Comparison of ENCODE assay signal across 8 cellular contexts in genomic region chr3:98596902-98597500, GRCh38. TPM values are rescaled to one million over a fixed set of nuclear protein-coding genes. Genes with fewer than 3 reads are reported as not detected.
A peak's percentile ranks its signal among the peaks of the same experiment; 100 is the strongest.
DNase-seq lines count a peak whose midpoint lies in the region; ATAC-seq and TF ChIP-seq lines count a peak whose summit lies in the region.

No MANE protein-coding gene starts in this region.

- no peaks in the 10 kb centered on the region for H3K36me3 ChIP-seq in PC-9 (ENCODE audit: low read depth)
- no peaks in the 10 kb centered on the region for H3K36me3 ChIP-seq in testis (ENCODE audit: low read depth, missing control alignments)

- H4K20me1 ChIP-seq in PC-9 (ENCODE audit: insufficient read depth), result no peaks in the 10 kb centered on the region

- 0 out of 2 replicates have a peak, but pooled peaks cover 7% of the 10 kb centered on the region for H3F3A ChIP-seq in PC-9 (ENCODE audit: insufficient read depth, low read depth)

- intact Hi-C loops in PC-9 (cut with micrococcal nuclease; ENCODE audit: unreplicated experiment), result loop anchor here (5.0 kb wide), 1 partner anchor 135 kb away; no protein-coding TSS in a partner anchor
- intact Hi-C loops in testis (cut with DNase I; ENCODE audit: low total_unique reads), result loop anchor here (10.0 kb wide), 1 partner anchor 218 kb away; no protein-coding TSS in a partner anchor

- no peaks in the 10 kb centered on the region for H3K27me3 ChIP-seq in PC-9 (ENCODE audit: insufficient read depth, low read depth)
- H3K27me3 ChIP-seq in testis, result no peaks in the 10 kb centered on the region

- CTCF ChIA-PET in PC-9 (lab: Charles Lee), result interaction anchor here (0.6 to 1.2 kb wide), 5 partner anchors 15 to 1152 kb away, joined by 3 to 5 read pairs (median 3); no protein-coding TSS in a partner anchor

- TF ChIP-seq POLR2A in testis (IDR thresholded peaks at IDR 0.05), result no peak

- BruUV-seq in PC-9 (replicated peaks; lab: Mats Ljungman, UMichigan), result no TSS peak

- H3K9me2 ChIP-seq in PC-9 (ENCODE audit: insufficient read depth), result no peaks in the 10 kb centered on the region

- ATAC-seq in GM18909 (IDR thresholded peaks at IDR 0.05; ENCODE audit: poor library complexity, unreplicated experiment) (no peak), GM18498 (IDR thresholded peaks at IDR 0.05; ENCODE audit: unreplicated experiment) (no peak), GM18519 (IDR thresholded peaks at IDR 0.05; ENCODE audit: low FRiP score, unreplicated experiment) (no peak)

- peaks cover 6% of the 10 kb centered on the region for H3K4me1 ChIP-seq in PC-9 (replicated peaks; ENCODE audit: insufficient read depth)
- peaks cover 3% of the 10 kb centered on the region for H3K4me1 ChIP-seq in testis

- TF ChIP-seq CTCF in GM12872 (IDR thresholded peaks at IDR 0.05; ENCODE audit: insufficient read depth, low read depth, low read length) (peak; percentile 56), PC-9 (conservative IDR thresholded peaks at IDR 0.05) (peak; percentile 98), epithelial cell of proximal tubule (conservative IDR thresholded peaks at IDR 0.05; ENCODE audit: low read depth, low read length) (peak; percentile 60), testis (IDR thresholded peaks at IDR 0.05) (peak; percentile 36 to 86 (median 54))

- H3K27ac ChIP-seq in PC-9, result no peak overlapping the region
- no peak overlapping the region for H3K27ac ChIP-seq in testis

- H2AFZ ChIP-seq in PC-9, result no peak overlapping the region

- peaks cover 10% of the 10 kb centered on the region for H3K79me2 ChIP-seq in PC-9 (ENCODE audit: low read depth)

- no peak overlapping the region for H3K4me2 ChIP-seq in PC-9

- 29 to 38% methylated on average over 1 of the region's 1 CpG for WGBS in testis, 2 donors

- peak; percentile 47 for DNase-seq in A172 (ENCODE audit: low spot score)
- DNase-seq in PC-9, result peak in 1 of 2 experiments; percentile 53
- DNase-seq in epithelial cell of proximal tubule (ENCODE audit: low read depth), result no peak
- no peak for DNase-seq in testis

- H3K4me3 ChIP-seq in PC-9 (no peak overlapping the region), epithelial cell of proximal tubule (ENCODE audit: low read depth, low read length) (no peak overlapping the region), testis (no peak overlapping the region)

- POLR2A ChIA-PET in PC-9 (lab: Charles Lee; ENCODE audit: unreplicated experiment), result no interaction called here

- H3K9me3 ChIP-seq in PC-9 (ENCODE audit: insufficient read depth, low read depth) (no peaks in the 10 kb centered on the region), testis (no peaks in the 10 kb centered on the region)

RNA-seq across cellular contexts. Expression of gene CPOX, which starts 3.6 kb away (rescaled TPM):
- 37.1 and 41.3 TPM in 2 replicates for total RNA-seq in A172 (2014; rRNA removed; shearing (Covaris generic))
- total RNA-seq in PC-9 (2021) (30.4 and 35.2 TPM in 2 replicates), epithelial cell of proximal tubule (36.0 and 48.9 TPM in 2 replicates), testis (10 to 100 TPM; 21.7 to 25.4 TPM)
- polyA plus RNA-seq in testis (ENCODE audit: insufficient read depth, low read depth, low replicate concordance), result 9.3 TPM
